Comparison of ENCODE assay signal across 22 cellular contexts in genomic region chr19:2511570-2511969, GRCh38. TPM values are rescaled to one million over a fixed set of nuclear protein-coding genes. Genes with fewer than 3 reads are reported as not detected.
DNase-seq lines count a peak whose midpoint lies in the region; ATAC-seq and TF ChIP-seq lines count a peak whose summit lies in the region.
"Had no signal": no experiment of that assay in that cellular context is flagged by ENCODE, and none has a peak within 500 bp of the region (broad histone marks: within the 10 kb centered on the region; RNA-seq: fewer than 3 reads in every experiment).

No MANE protein-coding gene starts in this region.

- no peak overlapping the region for H2AFZ ChIP-seq in trophoblast cell (ENCODE audit: insufficient read depth, low read length, poor library complexity)

- peak overlapping the region; percentile 41 for H3K4me3 Mint-ChIP-seq in activated B cell treated with CpG ODN at 0.5 μM for 24 hours
- H3K4me3 Mint-ChIP-seq: CD4-positive, CD25-positive, alpha-beta regulatory T cell; T-helper 17 cell had no signal

- peaks cover 31% of the 10 kb centered on the region for H3K4me1 Mint-ChIP-seq in activated B cell treated with CpG ODN at 0.5 μM for 24 hours

- H3K23ac ChIP-seq in trophoblast cell (ENCODE audit: low read length), result no peak overlapping the region

- peak overlapping the region; percentile 97 for H3K4me2 ChIP-seq in BLaER1
- no peak overlapping the region for H3K4me2 ChIP-seq in trophoblast cell (ENCODE audit: low read length)

- H2BK5ac ChIP-seq in trophoblast cell (ENCODE audit: low read depth, low read length, poor library complexity), result no peak overlapping the region

- H4K91ac ChIP-seq in trophoblast cell (ENCODE audit: low read depth, low read length), result peak overlapping the region; percentile 20

- no peaks in the 10 kb centered on the region for H3K27me3 Mint-ChIP-seq in activated B cell treated with CpG ODN at 0.5 μM for 24 hours
- H3K27me3 Mint-ChIP-seq: CD4-positive, CD25-positive, alpha-beta regulatory T cell; T-helper 17 cell had no signal

- no peak overlapping the region for H3K4ac ChIP-seq in trophoblast cell (ENCODE audit: low read depth, low read length)

- H3K9me3 Mint-ChIP-seq in activated B cell treated with CpG ODN at 0.5 μM for 24 hours, result peaks cover 2% of the 10 kb centered on the region
- H3K9me3 Mint-ChIP-seq: CD4-positive, CD25-positive, alpha-beta regulatory T cell had no signal

- H3K36me3 Mint-ChIP-seq in activated B cell treated with CpG ODN at 0.5 μM for 24 hours (ENCODE audit: low read depth), result peaks cover 26% of the 10 kb centered on the region

- peaks cover 3% of the 10 kb centered on the region for H3K79me1 ChIP-seq in trophoblast cell (ENCODE audit: low read length)

- H4K20me1 ChIP-seq in BLaER1, result peaks cover 49% of the 10 kb centered on the region

- H3K14ac ChIP-seq in trophoblast cell (ENCODE audit: low read length), result no peak overlapping the region

- H3K27me3 ChIP-seq in BLaER1 (no peaks in the 10 kb centered on the region), trophoblast cell (ENCODE audit: insufficient read depth, low read length) (no peaks in the 10 kb centered on the region), adrenal gland (no peaks in the 10 kb centered on the region)

- DNase-seq in GM10266 (ENCODE audit: extremely low spot score), result no peak
- DNase-seq in activated B cell treated with CpG ODN at 0.5 μM for 24 hours, result no peak
- DNase-seq in trophoblast cell, result no peak
- DNase-seq in adrenal gland, result no peak
- DNase-seq: AML-193; CD4-positive, CD25-positive, alpha-beta regulatory T cell; EL; GOT3; NCI-H1105; NCI-H1694; NCI-H2081 treated with DMSO at 0.1 percent for 48 hours; NCI-H510A; NCI-H774; PC-3; RPMI8226; SJCRH30; T-helper 17 cell had no signal

- H4K12ac ChIP-seq in trophoblast cell (ENCODE audit: low read depth, low read length), result no peak overlapping the region

- no peak for TF ChIP-seq POLR2A in adrenal gland (IDR thresholded peaks at IDR 0.05)

- no peak overlapping the region for H2BK120ac ChIP-seq in trophoblast cell (ENCODE audit: insufficient read depth, low read length, poor library complexity)

- peak overlapping the region; percentile 67 for H2AK5ac ChIP-seq in trophoblast cell (ENCODE audit: low read length)

- H3K27ac ChIP-seq in BLaER1 (peak overlapping the region; percentile 53), trophoblast cell (ENCODE audit: low read depth, low read length) (no peak overlapping the region), adrenal gland (no peak overlapping the region)
- H3K27ac ChIP-seq: SJCRH30 had no signal

- H3K18ac ChIP-seq in trophoblast cell (ENCODE audit: low read length), result no peak overlapping the region

- H3K9ac ChIP-seq in BLaER1, result peak overlapping the region; percentile 22; the same call in 1 of the 2 replicates
- H3K9ac ChIP-seq in trophoblast cell (ENCODE audit: low read length), result no peak overlapping the region

- H3K36me3 ChIP-seq in BLaER1 (peaks cover 40% of the 10 kb centered on the region), trophoblast cell (ENCODE audit: control insufficient read depth in 1 of 2, insufficient read depth in 2 of 2, low read length in 2 of 2) (no peaks in the 10 kb centered on the region), adrenal gland (replicated peaks in 1 of 2) (no peaks in the 10 kb centered on the region)
- H3K36me3 ChIP-seq: SJCRH30 had no signal

- no CpG with 5 or more reads among the region's 22 CpGs for WGBS in trophoblast cell (ENCODE audit: extremely low coverage, insufficient coverage, insufficient read length)
- 91 to 93% (median 91%) methylated on average over 3 to 22 of the region's 22 CpGs for WGBS in adrenal gland, 4 donors

- intact Hi-C loops in activated B cell treated with CpG ODN at 0.5 μM for 24 hours (cut with micrococcal nuclease), result loop anchor here (5.0 kb wide), 2 partner anchors 34 to 51 kb away; partner anchors contain the start of gene GADD45B
- intact Hi-C loops in adrenal gland (cut with DNase I), result no loop called here

- H3K4me1 ChIP-seq in BLaER1 (peaks cover 45% of the 10 kb centered on the region), trophoblast cell (ENCODE audit: control insufficient read depth in 1 of 2, insufficient read depth in 2 of 2, low read length in 2 of 2) (peaks cover 0 to 2% of the 10 kb centered on the region in 2 experiments), adrenal gland (replicated peaks in 1 of 2) (no peaks in the 10 kb centered on the region)

- H3K79me2 ChIP-seq in trophoblast cell (ENCODE audit: control insufficient read depth, insufficient read depth, low read length, poor library complexity), result no peaks in the 10 kb centered on the region

- peak overlapping the region; percentile 19 for H2BK12ac ChIP-seq in trophoblast cell (ENCODE audit: low read length)

- peak overlapping the region; percentile 41 for H3K27ac Mint-ChIP-seq in activated B cell treated with CpG ODN at 0.5 μM for 24 hours
- H3K27ac Mint-ChIP-seq: CD4-positive, CD25-positive, alpha-beta regulatory T cell; T-helper 17 cell had no signal

- H4K8ac ChIP-seq in trophoblast cell (ENCODE audit: low read depth, low read length), result peak overlapping the region; percentile 5

- H3K9me3 ChIP-seq in BLaER1 (no peaks in the 10 kb centered on the region), trophoblast cell (ENCODE audit: insufficient read depth, low read depth, low read length) (peaks cover 3% of the 10 kb centered on the region), adrenal gland (replicated peaks in 1 of 3) (no peaks in the 10 kb centered on the region)
- H3K9me3 ChIP-seq: SJCRH30 had no signal

- CTCF ChIA-PET in activated B cell treated with CpG ODN at 0.5 μM for 24 hours (lab: Charles Lee), result interaction anchor here (1.3 kb wide), 1 partner anchor 102 kb away, joined by 4 read pairs; no protein-coding TSS in a partner anchor

- POLR2A ChIA-PET in activated B cell treated with CpG ODN at 0.5 μM for 24 hours (lab: Charles Lee), result interaction anchor here (0.6 to 1.8 kb wide), 9 partner anchors 30 to 960 kb away, joined by 3 to 14 read pairs (median 5); partner anchors contain the start of gene GADD45B

- H3K4me3 ChIP-seq in BLaER1 (peak overlapping the region; percentile 27), trophoblast cell (ENCODE audit: low read depth, low read length) (no peak overlapping the region), adrenal gland (no peak overlapping the region)
- H3K4me3 ChIP-seq: K562, SJCRH30 had no signal

- TF ChIP-seq CTCF in GM10266 (IDR thresholded peaks at IDR 0.05; ENCODE audit: control insufficient read depth, insufficient read depth, low read depth, missing control alignments) (peak; percentile 38), activated B cell treated with CpG ODN at 0.5 μM for 24 hours (IDR thresholded peaks at IDR 0.05) (no peak), adrenal gland (IDR thresholded peaks at IDR 0.05) (no peak)

- ATAC-seq in activated B cell treated with CpG ODN at 0.5 μM for 24 hours (ENCODE audit: low read depth) (peak; percentile 72), GM18520 (IDR thresholded peaks at IDR 0.05; ENCODE audit: unreplicated experiment) (no peak), GM18873 (IDR thresholded peaks at IDR 0.05; ENCODE audit: low FRiP score, unreplicated experiment) (no peak), GM21390 (IDR thresholded peaks at IDR 0.05; ENCODE audit: unreplicated experiment) (no peak)
- ATAC-seq: K562, PC-3, T-helper 17 cell had no signal

RNA-seq across cellular contexts. Expression of gene GADD45B, which starts 35.6 kb away (rescaled TPM):
- total RNA-seq in activated B cell treated with CpG ODN at 0.5 μM for 24 hours (291 and 302 TPM in 2 replicates), adrenal gland (100 to 1,000 TPM in 2 of 8 donors, 10 to 100 TPM in 6; 47.0 to 119 (median 74.2) TPM)
- 89.4 and 93.2 TPM in 2 replicates for polyA plus RNA-seq in trophoblast cell (2013)
- 100 to 1,000 TPM in 1 of 3 donors, 10 to 100 TPM in 2; 18.3 to 132 (median 81.2) TPM for polyA plus RNA-seq in adrenal gland

RNA-seq across cellular contexts. Expression of gene LMNB2, which starts 54.8 kb away (rescaled TPM):
- total RNA-seq in activated B cell treated with CpG ODN at 0.5 μM for 24 hours (36.4 and 39.2 TPM in 2 replicates), adrenal gland (10 to 100 TPM; 13.0 to 27.2 (median 20.3) TPM)
- 103 and 105 TPM in 2 replicates for polyA plus RNA-seq in trophoblast cell (2013)
- polyA plus RNA-seq in adrenal gland, result 10 to 100 TPM in 2 of 3 donors, 1 to 10 TPM in 1; 8.8 to 24.9 (median 16.1) TPM
